ENCODE assay signal across 23 cellular contexts in genomic region chr10:112216151-112216550, GRCh38. TPM values are rescaled to one million over a fixed set of nuclear protein-coding genes. Genes with fewer than 3 reads are reported as not detected.
A peak's percentile ranks its signal among the peaks of the same experiment; 100 is the strongest.
DNase-seq lines count a peak whose midpoint lies in the region; ATAC-seq and TF ChIP-seq lines count a peak whose summit lies in the region.
"Had no signal": no experiment of that assay in that cellular context is flagged by ENCODE, and none has a peak within 500 bp of the region (broad histone marks: within the 10 kb centered on the region; RNA-seq: fewer than 3 reads in every experiment).

No MANE protein-coding gene starts in this region.

- H3K9me3 ChIP-seq in IMR-90 (ENCODE audit: control insufficient read depth, insufficient read depth, low read length) (no peaks in the 10 kb centered on the region; the same call in 1 of the 2 replicates), adrenal gland (replicated peaks in 1 of 3) (no peaks in the 10 kb centered on the region), liver (ENCODE audit: control insufficient read depth in 4 of 4, low read length in 3 of 4) (no peaks in the 10 kb centered on the region), testis (no peaks in the 10 kb centered on the region)
- H3K9me3 ChIP-seq: A549 had no signal

- no peak overlapping the region for H3K56ac ChIP-seq in IMR-90 (ENCODE audit: extremely low read depth, insufficient read depth, low read length)

- no peak overlapping the region for H3K14ac ChIP-seq in IMR-90 (replicated peaks; ENCODE audit: low read depth, low read length)

- H3K4ac ChIP-seq in IMR-90 (ENCODE audit: low read depth, low read length) = no peak overlapping the region

- H3K4me1 ChIP-seq in IMR-90 (ENCODE audit: control insufficient read depth, insufficient read depth, low read length) = no peaks in the 10 kb centered on the region; the same call in 1 of the 2 replicates
- peaks cover 9 to 16% of the 10 kb centered on the region in 2 donors for H3K4me1 ChIP-seq in adrenal gland (replicated peaks in 1 of 2)
- H3K4me1 ChIP-seq in liver (ENCODE audit: control insufficient read depth in 4 of 4, insufficient read depth in 4 of 4, low read length in 3 of 4) = peaks cover 4 to 74% (median 54%) of the 10 kb centered on the region in 4 donors
- H3K4me1 ChIP-seq in testis = peaks cover 3% of the 10 kb centered on the region
- H3K4me1 ChIP-seq: A549 had no signal

- H2AK9ac ChIP-seq in IMR-90 (replicated peaks; ENCODE audit: low read depth, low read length, poor library complexity) = peak overlapping the region; percentile 29

- intact Hi-C loops in IMR-90 (cut with micrococcal nuclease) = no loop called here
- intact Hi-C loops in adrenal gland (cut with DNase I) = no loop called here
- intact Hi-C loops in testis (cut with DNase I; ENCODE audit: low total_unique reads) = no loop called here

- H3K9me3 Mint-ChIP-seq in chondrocyte (ENCODE audit: low read depth) = peaks cover 7% of the 10 kb centered on the region

- H3K36me3 ChIP-seq in IMR-90 (ENCODE audit: control insufficient read depth, insufficient read depth, low read length) (no peaks in the 10 kb centered on the region), adrenal gland (replicated peaks in 1 of 2) (no peaks in the 10 kb centered on the region), liver (ENCODE audit: control insufficient read depth in 4 of 4, insufficient read depth in 3 of 4, low read depth in 1 of 4, low read length in 3 of 4) (peaks cover 0 to 9% (median 2%) of the 10 kb centered on the region in 4 donors), testis (ENCODE audit: low read depth, missing control alignments) (no peaks in the 10 kb centered on the region)

- H3K9me1 ChIP-seq in IMR-90 (ENCODE audit: insufficient read depth, low read length) = no peaks in the 10 kb centered on the region

- no peak overlapping the region for H2BK120ac ChIP-seq in IMR-90 (ENCODE audit: low read depth, low read length)

- POLR2A ChIA-PET in IMR-90 (lab: Charles Lee; ENCODE audit: unreplicated experiment) = no interaction called here

- no peaks in the 10 kb centered on the region for H3K4me1 Mint-ChIP-seq in chondrocyte (ENCODE audit: low read depth)
- H3K4me1 Mint-ChIP-seq: CD14-positive monocyte had no signal

- no TSS peak for BruUV-seq in IMR-90 (replicated peaks; lab: Mats Ljungman, UMichigan)

- no peak overlapping the region for H3K4me3 ChIP-seq in IMR-90 (ENCODE audit: insufficient read depth, low read depth, low read length)
- no peak overlapping the region for H3K4me3 ChIP-seq in adrenal gland
- H3K4me3 ChIP-seq in liver (ENCODE audit: low read depth in 1 of 3, low read length in 3 of 3) = no peak overlapping the region
- no peak overlapping the region for H3K4me3 ChIP-seq in testis
- H3K4me3 ChIP-seq: A549, SK-N-MC had no signal

- no peak for TF ChIP-seq CTCF in IMR-90 (conservative IDR thresholded peaks at IDR 0.05; ENCODE audit: low read depth, low read length)
- no peak for TF ChIP-seq CTCF in adrenal gland (IDR thresholded peaks at IDR 0.05)
- no peak for TF ChIP-seq CTCF in liver (IDR thresholded peaks at IDR 0.05; ENCODE audit: low read depth, low read length, missing input control)
- no peak for TF ChIP-seq CTCF in testis (IDR thresholded peaks at IDR 0.05)
- TF ChIP-seq CTCF in chondrocyte (IDR thresholded peaks at IDR 0.05) = no peak

- peaks cover 3% of the 10 kb centered on the region for H3K27me3 Mint-ChIP-seq in chondrocyte (ENCODE audit: low read depth)

- no peak overlapping the region for H4K5ac ChIP-seq in IMR-90 (ENCODE audit: low read depth, low read length)

- dilution Hi-C loops in IMR-90 (cut with HindIII; ENCODE audit: low sequenced_read_pairs, unreplicated experiment) = no loop called here

- H3K27ac Mint-ChIP-seq in chondrocyte (ENCODE audit: unreplicated experiment) = no peak overlapping the region

- no peak overlapping the region for H2AK5ac ChIP-seq in IMR-90 (ENCODE audit: low read depth, low read length)

- H2BK20ac ChIP-seq in IMR-90 (ENCODE audit: low read depth, low read length) = no peak overlapping the region

- TF ChIP-seq POLR2A in IMR-90 (IDR thresholded peaks at IDR 0.05; ENCODE audit: low read depth, low read length) = no peak
- TF ChIP-seq POLR2A in adrenal gland (IDR thresholded peaks at IDR 0.05) = no peak
- no peak for TF ChIP-seq POLR2A in testis (IDR thresholded peaks at IDR 0.05)

- no peak for ATAC-seq in IMR-90 (ENCODE audit: low read depth)
- ATAC-seq: A549, HCT116 had no signal

- no peak overlapping the region for H4K91ac ChIP-seq in IMR-90 (ENCODE audit: insufficient read depth, low read depth, low read length)

- WGBS in IMR-90 (ENCODE audit: extremely low coverage in 2 of 2, insufficient read length in 1 of 2), 2 experiments = no CpG with 5 or more reads among the region's 2 CpGs
- 78 to 88% (median 84%) methylated on average over 2 of the region's 2 CpGs for WGBS in adrenal gland, 4 donors
- 65% methylated on average over 2 of the region's 2 CpGs for WGBS in liver
- 80 to 94% methylated on average over 2 of the region's 2 CpGs for WGBS in testis, 2 donors

- no peak overlapping the region for H2BK5ac ChIP-seq in IMR-90 (ENCODE audit: low read depth, low read length, poor library complexity, severe bottlenecking)

- H3K27me3 ChIP-seq in IMR-90 (ENCODE audit: control insufficient read depth, insufficient read depth, low read length) = peaks cover 2% of the 10 kb centered on the region
- no peaks in the 10 kb centered on the region for H3K27me3 ChIP-seq in adrenal gland
- no peaks in the 10 kb centered on the region for H3K27me3 ChIP-seq in liver (ENCODE audit: control insufficient read depth in 4 of 4, insufficient read depth in 4 of 4, low read length in 3 of 4)
- no peaks in the 10 kb centered on the region for H3K27me3 ChIP-seq in testis

- DNase-seq in IMR-90 = no peak
- peak in 1 of 7 donors; percentile 52 for DNase-seq in adrenal gland
- DNase-seq in testis = no peak
- DNase-seq in OCI-M2 (lab: John Stamatoyannopoulos, UW; ENCODE audit: unreplicated experiment) = no peak
- no peak for DNase-seq in DMS53 treated with DMSO at 0.1 percent for 48 hours (lab: John Stamatoyannopoulos, UW; ENCODE audit: unreplicated experiment)
- DNase-seq in chondrocyte (ENCODE audit: low spot score) = no peak
- DNase-seq in globus pallidus (ENCODE audit: low spot score) = no peak
- DNase-seq: DMS53, NCI-H1092, NCI-H1417 treated with DMSO at 0.1 percent for 48 hours, NCI-H1694 treated with DMSO at 0.1 percent for 48 hours, NCI-H2081, NCI-H2171, NCI-H226, NCI-H510A, NCI-H69, OCI-M1, SIG-M5 had no signal

- CTCF ChIA-PET in IMR-90 (lab: Yijun Ruan, JAX) = no interaction called here

- H3K9ac ChIP-seq in IMR-90 (ENCODE audit: low read depth, low read length) (no peak overlapping the region), liver (ENCODE audit: low read depth in 1 of 2, low read length in 2 of 2) (peak overlapping the region; percentile 15 to 49)

- no peak for TF ChIP-seq RAD21 in IMR-90 (IDR thresholded peaks at IDR 0.05; ENCODE audit: low read length)
- no peak for TF ChIP-seq RAD21 in liver (IDR thresholded peaks at IDR 0.05)

- no peaks in the 10 kb centered on the region for H4K20me1 ChIP-seq in IMR-90 (ENCODE audit: insufficient read depth, low read length)

- H2BK15ac ChIP-seq in IMR-90 (ENCODE audit: low read depth, low read length) = no peak overlapping the region

- H3K79me1 ChIP-seq in IMR-90 (ENCODE audit: low read depth in 1 of 2, low read length in 2 of 2) = no peaks in the 10 kb centered on the region

- no peak overlapping the region for H3K4me2 ChIP-seq in IMR-90 (ENCODE audit: low read depth, low read length)
- H3K4me2 ChIP-seq: A549 had no signal

- H4K8ac ChIP-seq in IMR-90 (ENCODE audit: low read depth in 2 of 2, low read length in 2 of 2) = no peak overlapping the region

- no peak overlapping the region for H3K4me3 Mint-ChIP-seq in chondrocyte (ENCODE audit: unreplicated experiment)

- H2AFZ ChIP-seq in IMR-90 (replicated peaks; ENCODE audit: low read length, poor library complexity) = no peak overlapping the region

- H3K36me3 Mint-ChIP-seq in chondrocyte (ENCODE audit: low read depth) = no peaks in the 10 kb centered on the region
- H3K36me3 Mint-ChIP-seq: CD14-positive monocyte had no signal

- in situ Hi-C loops in IMR-90 (cut with MboI; ENCODE audit: low sequenced_read_pairs) = no loop called here

- no peak overlapping the region for H3K18ac ChIP-seq in IMR-90 (ENCODE audit: low read depth, low read length)

- H3K23ac ChIP-seq in IMR-90 (ENCODE audit: low read depth, low read length) = no peak overlapping the region

- no peak overlapping the region for H3K27ac ChIP-seq in IMR-90 (ENCODE audit: insufficient read depth, low read length)
- H3K27ac ChIP-seq in adrenal gland = peak overlapping the region; percentile 46 to 80 (median 77)
- H3K27ac ChIP-seq in liver (ENCODE audit: low read depth in 1 of 2, low read length in 2 of 2) = peak overlapping the region; percentile 90 to 91
- peak overlapping the region; percentile 12 to 57 for H3K27ac ChIP-seq in testis
- H3K27ac ChIP-seq: A549, SK-N-MC had no signal

TF ChIP-seq in IMR-90, 13 proteins besides CTCF, POLR2A, EP300 and RAD21 (continues in another document):
- TF ChIP-seq FOS (IDR thresholded peaks at IDR 0.05; ENCODE audit: low read depth, low read length) = no peak
- no peak for TF ChIP-seq SMC3 (IDR thresholded peaks at IDR 0.05; ENCODE audit: low read depth, low read length)
- TF ChIP-seq MAFK (IDR thresholded peaks at IDR 0.05; ENCODE audit: low read depth, low read length) = no peak

TF ChIP-seq in liver, 16 proteins besides CTCF, POLR2A, EP300 and RAD21:
- TF ChIP-seq MAX (IDR thresholded peaks at IDR 0.05) (no peak), RXRA (IDR thresholded peaks at IDR 0.05) (peak in 1 of 2 donors; percentile 17), SP1 (IDR thresholded peaks at IDR 0.05) (no peak)

RNA-seq across cellular contexts. Expression of gene GPAM, which starts 32.6 kb away (rescaled TPM):
- total RNA-seq in IMR-90 (2012; rRNA removed) (11.5 and 13.1 TPM in 2 replicates), adrenal gland (100 to 1,000 TPM in 5 of 8 donors, 10 to 100 TPM in 3; 65.3 to 297 (median 112) TPM), liver (100 to 1,000 TPM; 157 to 214 TPM), testis (10 to 100 TPM; 36.7 to 37.6 TPM), chondrocyte (10.8 to 14.1 TPM (median 11.1 TPM) in 3 replicates)
- polyA plus RNA-seq in IMR-90 (2012; rRNA removed) (3.0 and 3.5 TPM in 2 replicates), adrenal gland (10 to 100 TPM; 15.9 to 97.6 (median 34.2) TPM), liver (100 to 1,000 TPM in 1 of 2 donors, 10 to 100 TPM in 1; 35.5 to 136 TPM), testis (ENCODE audit: insufficient read depth, low read depth, low replicate concordance) (25.1 TPM)
- 0.66 and 0.91 TPM in 2 replicates for polyA plus RNA-seq in IMR-90 (2012; cell fraction: cytosol; rRNA removed)
- polyA plus RNA-seq in IMR-90 (2012; cell fraction: nucleus; rRNA removed; ENCODE audit: low replicate concordance) = 0.78 and 3.5 TPM in 2 replicates
